25 cellular contexts compared by ENCODE assay signal in the genomic region with DNA sequence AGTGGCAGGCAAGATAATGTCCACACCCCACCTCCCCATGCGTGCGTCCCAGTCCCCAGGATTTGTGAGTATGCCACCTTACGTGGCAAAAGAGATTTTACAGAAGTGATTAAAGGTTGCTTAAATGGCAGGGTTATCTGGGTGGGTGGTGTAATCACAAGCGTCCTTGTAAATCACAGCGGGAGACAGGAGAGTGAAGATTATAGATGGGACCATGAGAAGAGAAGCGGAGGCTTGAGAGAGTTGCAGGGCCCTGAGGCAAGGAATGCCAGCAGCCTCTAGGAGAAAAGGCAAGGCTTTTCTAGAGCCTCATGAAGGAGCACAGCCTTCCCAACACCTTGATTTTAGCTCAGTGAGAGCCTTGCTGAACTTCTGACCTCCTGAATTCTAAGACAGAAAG. TPM values are rescaled to one million over a fixed set of nuclear protein-coding genes. Genes with fewer than 3 reads are reported as not detected.
DNase-seq lines count a peak whose midpoint lies in the region; FAIRE-seq and TF ChIP-seq lines count a peak whose summit lies in the region.
"Had no signal": no experiment of that assay in that cellular context is flagged by ENCODE, and none has a peak within 500 bp of the region (broad histone marks: within the 10 kb centered on the region; RNA-seq: fewer than 3 reads in every experiment).

No MANE protein-coding gene starts in this region.

- intact Hi-C loops in activated CD4-positive, alpha-beta T cell treated with anti-CD3 and anti-CD28 coated beads, Interleukin-2, amount 10 ng/mL, durations not matched to agents 24 days and 14 days (cut with micrococcal nuclease) = no loop called here

- no peaks in the 10 kb centered on the region for H3K9me3 ChIP-seq in SK-N-MC (ENCODE audit: low read depth, low read length)
- no peaks in the 10 kb centered on the region for H3K9me3 ChIP-seq in keratinocyte (ENCODE audit: control insufficient read depth, low read depth, low read length)
- no peaks in the 10 kb centered on the region for H3K9me3 ChIP-seq in smooth muscle cell (replicated peaks; ENCODE audit: low read depth)
- H3K9me3 ChIP-seq: BLaER1, SK-N-SH had no signal

- peaks cover 13% of the 10 kb centered on the region for H3K36me3 Mint-ChIP-seq in mesothelial cell of epicardium
- peaks cover 8% of the 10 kb centered on the region for H3K36me3 Mint-ChIP-seq in activated CD4-positive, alpha-beta T cell treated with anti-CD3 and anti-CD28 coated beads, Interleukin-2, amount 10 ng/mL, durations not matched to agents 24 days and 14 days (ENCODE audit: low read depth)

- dilution Hi-C loops in keratinocyte (cut with MboI; ENCODE audit: extremely low pct_ligation_motif_present, low sequenced_read_pairs) = no loop called here

- no peak overlapping the region for H3K27ac ChIP-seq in SK-N-MC
- no peak overlapping the region for H3K27ac ChIP-seq in keratinocyte (ENCODE audit: control insufficient read depth, insufficient read depth, low read length)
- no peak overlapping the region for H3K27ac ChIP-seq in smooth muscle cell (ENCODE audit: low read depth)
- H3K27ac ChIP-seq: BLaER1, RWPE1 had no signal

- no peak overlapping the region for H3K4me2 ChIP-seq in keratinocyte (ENCODE audit: control insufficient read depth, extremely low read depth, insufficient read depth, low read depth, low read length)
- H3K4me2 ChIP-seq in smooth muscle cell = no peak overlapping the region
- H3K4me2 ChIP-seq: BLaER1, SK-N-SH had no signal

- DNase-seq in ELF-1 (ENCODE audit: low read depth, low spot score) = peak; percentile 85
- DNase-seq in SK-N-MC (ENCODE audit: low read depth, low spot score) = peak; percentile 18
- DNase-seq in keratinocyte (ENCODE audit: low read depth, low spot score) = no peak
- no peak for DNase-seq in mesothelial cell of epicardium (ENCODE audit: low spot score in 2 of 2, unreplicated experiment in 2 of 2)
- no peak for DNase-seq in smooth muscle cell (lab: John Stamatoyannopoulos, UW; ENCODE audit: unreplicated experiment)
- DNase-seq in activated CD4-positive, alpha-beta T cell treated with anti-CD3 and anti-CD28 coated beads, Interleukin-2, amount 10 ng/mL, durations not matched to agents 24 days and 14 days = no peak
- no peak for DNase-seq in frontal cortex (ENCODE audit: low spot score in 2 of 2)
- DNase-seq in retina = no peak
- DNase-seq: CD4-positive, CD25-positive, alpha-beta regulatory T cell; DMS153; DND-41; HFFc6; Kasumi-1; NCI-H1092 treated with DMSO at 0.1 percent for 48 hours; NCI-H1436 treated with DMSO at 0.1 percent for 48 hours; NCI-H1930; NCI-H446; NCI-H524 treated with DMSO at 0.1 percent for 48 hours; NCI-H774; SHP77 treated with DMSO at 0.1 percent for 48 hours; SK-N-SH had no signal

- H3K27ac Mint-ChIP-seq in mesothelial cell of epicardium = peak overlapping the region; percentile 61
- no peak overlapping the region for H3K27ac Mint-ChIP-seq in activated CD4-positive, alpha-beta T cell treated with anti-CD3 and anti-CD28 coated beads, Interleukin-2, amount 10 ng/mL, durations not matched to agents 24 days and 14 days
- H3K27ac Mint-ChIP-seq: CD4-positive, CD25-positive, alpha-beta regulatory T cell; HFFc6 had no signal

- FAIRE-seq in keratinocyte (lab: Jason Lieb, UNC) (peak; percentile 26), frontal cortex (lab: Jason Lieb, UNC) (no peak)
- FAIRE-seq: GM19239, H54 had no signal

- H3K9ac ChIP-seq in SK-N-MC (ENCODE audit: insufficient read length) (no peak overlapping the region), keratinocyte (ENCODE audit: control insufficient read depth, extremely low read depth, insufficient read depth, low read length) (no peak overlapping the region), smooth muscle cell (ENCODE audit: low read depth) (no peak overlapping the region)
- H3K9ac ChIP-seq: BLaER1, SK-N-SH had no signal

- H4K20me1 ChIP-seq in keratinocyte (ENCODE audit: control insufficient read depth, extremely low read depth, insufficient read depth, low read length) (peaks cover 2% of the 10 kb centered on the region), smooth muscle cell (ENCODE audit: low read depth) (peaks cover 100% of the 10 kb centered on the region)

- no peaks in the 10 kb centered on the region for H3K27me3 Mint-ChIP-seq in mesothelial cell of epicardium (ENCODE audit: low read depth)
- no peaks in the 10 kb centered on the region for H3K27me3 Mint-ChIP-seq in activated CD4-positive, alpha-beta T cell treated with anti-CD3 and anti-CD28 coated beads, Interleukin-2, amount 10 ng/mL, durations not matched to agents 24 days and 14 days
- H3K27me3 Mint-ChIP-seq: CD4-positive, CD25-positive, alpha-beta regulatory T cell had no signal

- H3K4me1 Mint-ChIP-seq in mesothelial cell of epicardium = peaks cover 26% of the 10 kb centered on the region
- peaks cover 9% of the 10 kb centered on the region for H3K4me1 Mint-ChIP-seq in activated CD4-positive, alpha-beta T cell treated with anti-CD3 and anti-CD28 coated beads, Interleukin-2, amount 10 ng/mL, durations not matched to agents 24 days and 14 days

- H3K36me3 ChIP-seq in SK-N-MC (ENCODE audit: insufficient read depth, low read length) (no peaks in the 10 kb centered on the region), keratinocyte (ENCODE audit: control insufficient read depth in 2 of 2, extremely low read depth in 1 of 2, insufficient read depth in 2 of 2, low read length in 2 of 2) (peaks cover 0 to 3% of the 10 kb centered on the region in 2 experiments), smooth muscle cell (ENCODE audit: low read depth) (no peaks in the 10 kb centered on the region)

- H3K9me1 ChIP-seq in keratinocyte (ENCODE audit: control insufficient read depth, extremely low read depth, insufficient read depth, low read length) = peaks cover 3% of the 10 kb centered on the region

- H2AFZ ChIP-seq in keratinocyte (ENCODE audit: control insufficient read depth, low read length) (no peak overlapping the region), smooth muscle cell (ENCODE audit: low read depth) (no peak overlapping the region)

- H3K27me3 ChIP-seq in keratinocyte (ENCODE audit: control insufficient read depth, extremely low read depth, insufficient read depth, low read length) = no peaks in the 10 kb centered on the region
- H3K27me3 ChIP-seq in smooth muscle cell (ENCODE audit: low read depth) = no peaks in the 10 kb centered on the region
- H3K27me3 ChIP-seq: BLaER1 had no signal

- no peaks in the 10 kb centered on the region for H3K4me1 ChIP-seq in keratinocyte (ENCODE audit: control insufficient read depth, extremely low read depth, insufficient read depth, low read length)
- H3K4me1 ChIP-seq in smooth muscle cell (ENCODE audit: low read depth) = no peaks in the 10 kb centered on the region

- no peaks in the 10 kb centered on the region for H3F3A ChIP-seq in smooth muscle cell (ENCODE audit: low read depth)

- WGBS in smooth muscle cell (ENCODE audit: low lambda C conversion rate) = 78% methylated on average over 6 of the region's 6 CpGs

- no peak overlapping the region for H3K4me3 Mint-ChIP-seq in mesothelial cell of epicardium
- H3K4me3 Mint-ChIP-seq in activated CD4-positive, alpha-beta T cell treated with anti-CD3 and anti-CD28 coated beads, Interleukin-2, amount 10 ng/mL, durations not matched to agents 24 days and 14 days = no peak overlapping the region
- H3K4me3 Mint-ChIP-seq: CD4-positive, CD25-positive, alpha-beta regulatory T cell; HFFc6 had no signal

- H3K79me2 ChIP-seq in keratinocyte (ENCODE audit: control insufficient read depth, insufficient read depth, low read length) (peaks cover 46% of the 10 kb centered on the region), smooth muscle cell (ENCODE audit: low read depth) (peaks cover 96% of the 10 kb centered on the region)

- H3K4me3 ChIP-seq in SK-N-MC = no peak overlapping the region
- no peak overlapping the region for H3K4me3 ChIP-seq in keratinocyte (ENCODE audit: control insufficient read depth in 2 of 3, extremely low read depth in 1 of 3, insufficient read depth in 2 of 3, low read depth in 1 of 3, low read length in 3 of 3)
- no peak overlapping the region for H3K4me3 ChIP-seq in smooth muscle cell
- H3K4me3 ChIP-seq: BLaER1 had no signal

- TF ChIP-seq CTCF in keratinocyte (optimal IDR thresholded peaks at IDR 0.05 in 1 of 3, IDR thresholded peaks at IDR 0.05 in 1 of 3, conservative IDR thresholded peaks at IDR 0.05 in 1 of 3; ENCODE audit: extremely low read depth in 1 of 3, insufficient read depth in 2 of 3, low read length in 3 of 3) (no peak), mesothelial cell of epicardium (IDR thresholded peaks at IDR 0.05; ENCODE audit: unreplicated experiment) (no peak), smooth muscle cell (IDR thresholded peaks at IDR 0.05; ENCODE audit: borderline replicate concordance, insufficient read depth, poor library complexity, severe bottlenecking) (no peak)

- H3K9me3 Mint-ChIP-seq in mesothelial cell of epicardium = no peaks in the 10 kb centered on the region
- no peaks in the 10 kb centered on the region for H3K9me3 Mint-ChIP-seq in activated CD4-positive, alpha-beta T cell treated with anti-CD3 and anti-CD28 coated beads, Interleukin-2, amount 10 ng/mL, durations not matched to agents 24 days and 14 days
- H3K9me3 Mint-ChIP-seq: HFFc6 had no signal

RNA-seq across cellular contexts. Expression of gene ZRANB1, which starts 10.2 kb away (rescaled TPM):
- polyA plus RNA-seq in keratinocyte (6.9 to 9.3 TPM (median 7.4 TPM) in 3 replicates), smooth muscle cell (7.5 and 8.2 TPM in 2 replicates)
- polyA plus RNA-seq in keratinocyte (2011; ENCODE audit: low read depth) = 16.7 TPM
- 5.8 and 9.3 TPM in 2 replicates for polyA plus RNA-seq in keratinocyte (2011; cell fraction: cytosol; rRNA removed)
- polyA plus RNA-seq in keratinocyte (2011; cell fraction: nucleus; rRNA removed) = 8.4 and 10.4 TPM in 2 replicates
- polyA plus RNA-seq in keratinocyte (2012; ENCODE audit: low replicate concordance) = 5.0 and 14.5 TPM in 2 replicates
- 5.7 to 12.6 TPM (median 9.5 TPM) in 3 replicates for polyA minus RNA-seq in keratinocyte
- polyA minus RNA-seq in keratinocyte (2011; cell fraction: cytosol; rRNA and poly(A)+ RNA removed) = 12.9 TPM
- 7.1 and 13.2 TPM in 2 replicates for polyA minus RNA-seq in keratinocyte (2011; cell fraction: nucleus; rRNA and poly(A)+ RNA removed)
- total RNA-seq in mesothelial cell of epicardium (30.2 to 31.2 TPM (median 30.8 TPM) in 3 replicates), smooth muscle cell (24.1 and 30.2 TPM in 2 replicates), frontal cortex (84.8 TPM)
- 14.9 and 15.5 TPM in 2 replicates for total RNA-seq in activated CD4-positive, alpha-beta T cell treated with anti-CD3 and anti-CD28 coated beads, Interleukin-2, amount 10 ng/mL, durations not matched to agents 24 days and 14 days

Comparison
In these comparisons a context has a peak if more than half of its experiments do, and no peak if none do; other contexts are left out.
1. DNase-seq: peak in ELF-1 (single experiment) and SK-N-MC (single experiment); none in keratinocyte (single experiment), mesothelial cell of epicardium (0 of 2), smooth muscle cell (single experiment), activated CD4-positive, alpha-beta T cell treated with anti-CD3 and anti-CD28 coated beads, Interleukin-2, amount 10 ng/mL, durations not matched to agents 24 days and 14 days (single experiment), frontal cortex (0 of 2) and retina (single experiment).